In the genomic region with DNA sequence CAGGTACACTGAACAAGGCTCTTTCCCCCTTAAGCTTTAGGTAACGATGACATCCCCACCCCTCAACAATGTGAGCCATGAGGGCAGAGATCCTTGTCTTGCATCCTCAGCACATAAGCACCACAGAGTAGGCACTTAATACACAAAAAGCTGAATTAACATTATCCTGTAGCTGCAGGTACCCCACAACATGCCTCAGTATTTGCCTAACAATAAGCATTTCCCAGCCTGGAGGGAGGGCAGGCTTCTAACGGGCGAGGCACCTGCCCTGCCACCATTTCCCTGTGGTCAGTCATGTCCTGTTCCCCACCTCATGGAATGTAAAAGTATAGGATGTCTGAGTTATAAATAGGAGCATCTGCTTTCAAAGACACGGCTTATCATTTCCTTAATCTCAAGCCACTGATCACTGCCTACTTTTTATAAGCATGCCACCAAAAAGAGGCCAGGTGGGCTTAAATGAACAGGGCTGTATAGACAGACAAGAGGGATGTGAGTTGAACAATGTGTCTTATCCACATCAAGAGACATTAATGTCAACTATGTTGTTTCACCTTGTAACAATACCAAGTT, we compare ENCODE assay signal across 12 cellular contexts. TPM values are rescaled to one million over a fixed set of nuclear protein-coding genes. Genes with fewer than 3 reads are reported as not detected.
A peak's percentile ranks its signal among the peaks of the same experiment; 100 is the strongest.
DNase-seq lines count a peak whose midpoint lies in the region; ATAC-seq and TF ChIP-seq lines count a peak whose summit lies in the region.
"Had no signal": no experiment of that assay in that cellular context is flagged by ENCODE, and none has a peak within 500 bp of the region (broad histone marks: within the 10 kb centered on the region; RNA-seq: fewer than 3 reads in every experiment).

No MANE protein-coding gene starts in this region.

- H3K9me3 Mint-ChIP-seq in activated naive CD4-positive, alpha-beta T cell treated with anti-CD3 and anti-CD28 coated beads, Interleukin-2, amount 10 ng/mL, durations not matched to agents 7 days and 5 days, result no peaks in the 10 kb centered on the region
- no peaks in the 10 kb centered on the region for H3K9me3 Mint-ChIP-seq in activated naive CD8-positive, alpha-beta T cell treated with anti-CD3 and anti-CD28 coated beads, Interleukin-2, amount 10 ng/mL, durations not matched to agents 7 days and 5 days

- H3K4me1 ChIP-seq in stomach, result peaks cover 75 to 87% (median 86%) of the 10 kb centered on the region in 4 donors
- H3K4me1 ChIP-seq in Peyer's patch, result peaks cover 4 to 77% (median 49%) of the 10 kb centered on the region in 4 donors

- H3K4me3 ChIP-seq in stomach (peak overlapping the region in 2 of 4 donors; percentile 8 to 91), Peyer's patch (peak overlapping the region in 1 of 4 donors; percentile 96)
- H3K4me3 ChIP-seq: lower lobe of right lung had no signal

- TF ChIP-seq CTCF in stomach (IDR thresholded peaks at IDR 0.05) (no peak), Peyer's patch (IDR thresholded peaks at IDR 0.05) (no peak)

- no peak for DNase-seq in activated naive CD4-positive, alpha-beta T cell treated with anti-CD3 and anti-CD28 coated beads, Interleukin-2, amount 10 ng/mL, durations not matched to agents 7 days and 5 days
- no peak for DNase-seq in activated naive CD4-positive, alpha-beta T cell treated with Interleukin-2 at 50 U/mL for 16 hours
- DNase-seq in activated naive CD8-positive, alpha-beta T cell treated with anti-CD3 and anti-CD28 coated beads, Interleukin-2, amount 10 ng/mL, durations not matched to agents 7 days and 5 days, result no peak
- DNase-seq in iPS-NIHi11 (ENCODE audit: low spot score), result peak; percentile 48
- no peak for DNase-seq in stomach
- no peak for DNase-seq in Peyer's patch
- DNase-seq: activated CD4-positive, CD25-positive, alpha-beta regulatory T cell treated with anti-CD3 and anti-CD28 coated beads, Interleukin-2, amount 50 U/mL, for 72 hours; lower lobe of right lung; NCI-H2081; RPMI8226 had no signal

- H3K9me3 ChIP-seq in stomach (no peaks in the 10 kb centered on the region), Peyer's patch (no peaks in the 10 kb centered on the region)
- H3K9me3 ChIP-seq: lower lobe of right lung had no signal

- H3K27ac ChIP-seq in stomach (peak overlapping the region in 3 of 5 donors; percentile 7 to 99 (median 8)), Peyer's patch (peak overlapping the region in 2 of 4 donors; percentile 94 to 100)

- peak overlapping the region; percentile 58 for H3K27ac Mint-ChIP-seq in activated naive CD4-positive, alpha-beta T cell treated with anti-CD3 and anti-CD28 coated beads, Interleukin-2, amount 10 ng/mL, durations not matched to agents 7 days and 5 days
- peak overlapping the region; percentile 38 for H3K27ac Mint-ChIP-seq in activated naive CD8-positive, alpha-beta T cell treated with anti-CD3 and anti-CD28 coated beads, Interleukin-2, amount 10 ng/mL, durations not matched to agents 7 days and 5 days

- WGBS in stomach, 5 donors, result 59 to 71% (median 62%) methylated on average over 4 of the region's 4 CpGs

- CTCF ChIA-PET in activated naive CD4-positive, alpha-beta T cell treated with anti-CD3 and anti-CD28 coated beads, Interleukin-2, amount 10 ng/mL, durations not matched to agents 7 days and 5 days (lab: Charles Lee), result interaction anchor here (0.9 to 2.8 kb wide), 3 partner anchors 10 to 139 kb away, joined by 3 to 8 read pairs (median 7); no protein-coding TSS in a partner anchor

- TF ChIP-seq POLR2A in stomach (IDR thresholded peaks at IDR 0.05), result no peak
- TF ChIP-seq POLR2A in Peyer's patch (IDR thresholded peaks at IDR 0.05), result no peak

- H3K36me3 ChIP-seq in stomach, result peaks cover 0 to 21% (median 6%) of the 10 kb centered on the region in 4 donors
- peaks cover 0 to 7% (median 0%) of the 10 kb centered on the region in 3 donors for H3K36me3 ChIP-seq in Peyer's patch

- H3K4me3 Mint-ChIP-seq in activated naive CD4-positive, alpha-beta T cell treated with anti-CD3 and anti-CD28 coated beads, Interleukin-2, amount 10 ng/mL, durations not matched to agents 7 days and 5 days, result peak overlapping the region; percentile 93
- peak overlapping the region; percentile 71 for H3K4me3 Mint-ChIP-seq in activated naive CD8-positive, alpha-beta T cell treated with anti-CD3 and anti-CD28 coated beads, Interleukin-2, amount 10 ng/mL, durations not matched to agents 7 days and 5 days

- no peaks in the 10 kb centered on the region for H3K27me3 Mint-ChIP-seq in activated naive CD4-positive, alpha-beta T cell treated with anti-CD3 and anti-CD28 coated beads, Interleukin-2, amount 10 ng/mL, durations not matched to agents 7 days and 5 days
- no peaks in the 10 kb centered on the region for H3K27me3 Mint-ChIP-seq in activated naive CD8-positive, alpha-beta T cell treated with anti-CD3 and anti-CD28 coated beads, Interleukin-2, amount 10 ng/mL, durations not matched to agents 7 days and 5 days

- intact Hi-C loops in stomach (cut with DNase I; ENCODE audit: low total_unique reads), result loop anchor here (5.0 kb wide), 1 partner anchor 165 kb away; no protein-coding TSS in a partner anchor

- no peaks in the 10 kb centered on the region for H3K27me3 ChIP-seq in stomach
- no peaks in the 10 kb centered on the region for H3K27me3 ChIP-seq in Peyer's patch

- POLR2A ChIA-PET in activated naive CD8-positive, alpha-beta T cell treated with anti-CD3 and anti-CD28 coated beads, Interleukin-2, amount 10 ng/mL, durations not matched to agents 7 days and 5 days (lab: Charles Lee), result interaction anchor here (1.2 to 2.4 kb wide), 2 partner anchors 10 to 14 kb away, joined by 4 to 16 read pairs; no protein-coding TSS in a partner anchor

- H3K4me1 Mint-ChIP-seq in activated naive CD4-positive, alpha-beta T cell treated with anti-CD3 and anti-CD28 coated beads, Interleukin-2, amount 10 ng/mL, durations not matched to agents 7 days and 5 days, result peaks cover 78% of the 10 kb centered on the region
- H3K4me1 Mint-ChIP-seq in activated naive CD8-positive, alpha-beta T cell treated with anti-CD3 and anti-CD28 coated beads, Interleukin-2, amount 10 ng/mL, durations not matched to agents 7 days and 5 days, result peaks cover 74% of the 10 kb centered on the region

- no peak for TF ChIP-seq EP300 in stomach (IDR thresholded peaks at IDR 0.05)

- no peak for ATAC-seq in activated naive CD8-positive, alpha-beta T cell treated with anti-CD3 and anti-CD28 coated beads, Interleukin-2, amount 10 ng/mL, durations not matched to agents 7 days and 5 days (ENCODE audit: low read depth)
- ATAC-seq in GM19455 (IDR thresholded peaks at IDR 0.05; ENCODE audit: unreplicated experiment) (no peak), HG03280 (IDR thresholded peaks at IDR 0.05; ENCODE audit: unreplicated experiment) (no peak)
- ATAC-seq: lower lobe of right lung had no signal

- peaks cover 55% of the 10 kb centered on the region for H3K36me3 Mint-ChIP-seq in activated naive CD4-positive, alpha-beta T cell treated with anti-CD3 and anti-CD28 coated beads, Interleukin-2, amount 10 ng/mL, durations not matched to agents 7 days and 5 days
- peaks cover 15% of the 10 kb centered on the region for H3K36me3 Mint-ChIP-seq in activated naive CD8-positive, alpha-beta T cell treated with anti-CD3 and anti-CD28 coated beads, Interleukin-2, amount 10 ng/mL, durations not matched to agents 7 days and 5 days

RNA-seq across cellular contexts. Expression of gene CAPZB, which starts 3.4 kb away (rescaled TPM):
- 100 to 1,000 TPM; 395 to 412 TPM for total RNA-seq in activated naive CD8-positive, alpha-beta T cell treated with anti-CD3 and anti-CD28 coated beads, Interleukin-2, amount 10 ng/mL, durations not matched to agents 7 days and 5 days
- total RNA-seq in stomach (100 to 1,000 TPM in 3 of 5 donors, 10 to 100 TPM in 2; 84.9 to 246 (median 112) TPM), Peyer's patch (100 to 1,000 TPM; 107 to 210 (median 119) TPM)
- 100 to 1,000 TPM; 188 to 345 (median 256) TPM for polyA plus RNA-seq in stomach
